In the genomic region with DNA sequence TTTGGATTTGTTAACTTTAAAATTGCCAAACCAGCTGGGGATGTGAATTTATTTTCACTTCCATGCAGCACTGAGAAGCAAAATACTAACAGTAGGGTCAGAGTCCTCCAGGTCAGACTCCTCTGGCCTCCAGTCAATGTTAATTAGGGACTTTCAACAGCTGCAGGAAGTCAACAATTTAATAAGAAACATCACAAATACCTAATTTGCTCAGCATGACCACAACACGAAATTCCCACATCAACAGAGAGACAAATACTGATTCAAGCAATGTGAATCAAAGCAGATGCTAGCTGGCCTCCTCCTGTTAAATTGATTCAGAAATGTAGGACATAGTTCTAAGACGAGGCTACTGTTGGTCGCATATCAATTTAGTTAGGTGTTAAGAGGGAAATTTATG, we compare ENCODE assay signal across 1 cellular context.
TF ChIP-seq lines count a peak whose summit lies in the region.

No MANE protein-coding gene starts in this region.

TF ChIP-seq in H1, 55 proteins besides CTCF, POLR2A, EP300 and RAD21 (continued from another document):
- TF ChIP-seq SIN3A (conservative IDR thresholded peaks at IDR 0.05 in 1 of 2, IDR thresholded peaks at IDR 0.05 in 1 of 2; ENCODE audit: low read depth in 1 of 2, low read length in 2 of 2), result no peak
- TF ChIP-seq CBX8 (IDR thresholded peaks at IDR 0.05; ENCODE audit: borderline replicate concordance, low read depth, low read length), result no peak
- TF ChIP-seq TAF1 (IDR thresholded peaks at IDR 0.05; ENCODE audit: low read depth, low read length), result no peak
- no peak for TF ChIP-seq NRF1 (IDR thresholded peaks at IDR 0.05; ENCODE audit: low read depth, low read length)
- TF ChIP-seq FOSL1 (IDR thresholded peaks at IDR 0.05; ENCODE audit: insufficient read depth, low read depth, low read length), result no peak
- TF ChIP-seq KDM5A (IDR thresholded peaks at IDR 0.05; ENCODE audit: low read length), result no peak
- no peak for TF ChIP-seq TEAD4 (IDR thresholded peaks at IDR 0.05; ENCODE audit: low read depth, low read length)
- TF ChIP-seq SUZ12 (IDR thresholded peaks at IDR 0.05; ENCODE audit: low read length), result no peak
- TF ChIP-seq EGR1 (IDR thresholded peaks at IDR 0.05; ENCODE audit: borderline replicate concordance, low read depth, low read length), result no peak
